ENCODE assay signal across 12 cellular contexts in genomic region chr10:121579656-121580055, GRCh38. TPM values are rescaled to one million over a fixed set of nuclear protein-coding genes. Genes with fewer than 3 reads are reported as not detected.
DNase-seq lines count a peak whose midpoint lies in the region; ATAC-seq, FAIRE-seq and TF ChIP-seq lines count a peak whose summit lies in the region.
"Had no signal": no experiment of that assay in that cellular context is flagged by ENCODE, and none has a peak within 500 bp of the region (broad histone marks: within the 10 kb centered on the region; RNA-seq: fewer than 3 reads in every experiment).

No MANE protein-coding gene starts in this region.

- POLR2A ChIA-PET in H1 (lab: Charles Lee; ENCODE audit: partially characterized antibody), result interaction anchor here (1.1 to 4.9 kb wide), 8 partner anchors 8 to 89 kb away, joined by 3 to 42 read pairs (median 5); partner anchors contain the start of gene FGFR2

- H3K79me1 ChIP-seq in H1 (ENCODE audit: low read depth, low read length), result peaks cover 24% of the 10 kb centered on the region

- H2BK120ac ChIP-seq in H1 (replicated peaks; ENCODE audit: low read depth, low read length), result peak overlapping the region; percentile 35

- no peak for TF ChIP-seq CTCF in H1 (IDR thresholded peaks at IDR 0.05; ENCODE audit: control extremely low read depth in 1 of 3, insufficient read depth in 1 of 3, low read depth in 1 of 3, low read length in 3 of 3)
- no peak for TF ChIP-seq CTCF in left lung (IDR thresholded peaks at IDR 0.05)

- peak overlapping the region; percentile 58 for H3K4ac ChIP-seq in H1 (replicated peaks; ENCODE audit: insufficient read length, low read depth, low read length)

- H3K9ac ChIP-seq in H1 (replicated peaks in 1 of 4; ENCODE audit: extremely low read depth in 1 of 4, low read depth in 3 of 4, low read length in 3 of 4), result peak overlapping the region in 1 of 4 experiments; percentile 26; a peak in 1 of 7 replicates
- H3K9ac ChIP-seq: BLaER1 treated with 17β-estradiol and CSF1 and Interleukin-3, amounts not matched to agents 10 nM and 100 nM had no signal

- H3K27me3 Mint-ChIP-seq in T-helper 2 cell treated with Interferon-gamma antibody and Interleukin-4, amounts not matched to agents 5 μg/mL and 100 μg/mL, for 36 hours (ENCODE audit: low read depth), result no peaks in the 10 kb centered on the region

- no peak overlapping the region for H2BK15ac ChIP-seq in H1 (ENCODE audit: low read length)

- TF ChIP-seq RAD21 in H1 (IDR thresholded peaks at IDR 0.05 in 1 of 2, conservative IDR thresholded peaks at IDR 0.05 in 1 of 2; ENCODE audit: low read depth in 2 of 2, low read length in 2 of 2), result no peak

- peak overlapping the region; percentile 73 for H3K18ac ChIP-seq in H1 (ENCODE audit: extremely low read depth, low read length)

- H2AK5ac ChIP-seq in H1 (ENCODE audit: low read depth, low read length), result peak overlapping the region; percentile 70; the same call in 1 of the 2 replicates

- peaks cover 37 to 49% of the 10 kb centered on the region in 2 experiments for H4K20me1 ChIP-seq in H1 (replicated peaks in 1 of 2; ENCODE audit: control insufficient read depth in 1 of 2, insufficient read depth in 2 of 2, low read length in 2 of 2)
- H4K20me1 ChIP-seq: BLaER1 treated with 17β-estradiol and CSF1 and Interleukin-3, amounts not matched to agents 10 nM and 100 nM had no signal

- FAIRE-seq in H1 (lab: Jason Lieb, UNC), result no peak
- FAIRE-seq: HTR-8/SVneo had no signal

- peak overlapping the region; percentile 67 for H4K91ac ChIP-seq in H1 (replicated peaks; ENCODE audit: insufficient read length, low read length)

- H3K4me3 ChIP-seq in H1 (ENCODE audit: extremely low read depth in 1 of 4, insufficient read depth in 2 of 4, low read depth in 3 of 4, low read length in 4 of 4) (peak overlapping the region in 1 of 4 experiments; percentile 39; a peak in 2 of 8 replicates), left lung (no peak overlapping the region)
- H3K4me3 ChIP-seq: BLaER1 treated with 17β-estradiol and CSF1 and Interleukin-3, amounts not matched to agents 10 nM and 100 nM; psoas muscle had no signal

- peak overlapping the region; percentile 99 for H2BK12ac ChIP-seq in H1 (ENCODE audit: low read depth, low read length)

- 40% methylated on average over 8 of the region's 8 CpGs; no CpG with 5 or more reads in 1 of the 2 experiments for WGBS in H1 (ENCODE audit: extremely low coverage in 1 of 2, insufficient coverage in 1 of 2, insufficient read length in 1 of 2, insufficient replicate concordance in 2 of 2, low coverage in 1 of 2, low lambda C conversion rate in 2 of 2, missing lambda C conversion rate in 1 of 2), 2 experiments

- H3K9me3 ChIP-seq in H1 (ENCODE audit: insufficient read depth in 2 of 2, low read depth in 1 of 2, low read length in 1 of 2), result no peaks in the 10 kb centered on the region
- H3K9me3 ChIP-seq in left lung, result no peaks in the 10 kb centered on the region
- H3K9me3 ChIP-seq: BLaER1 treated with 17β-estradiol and CSF1 and Interleukin-3, amounts not matched to agents 10 nM and 100 nM; psoas muscle had no signal

- peak overlapping the region; percentile 60; the same call in 1 of the 2 replicates for H3K27ac ChIP-seq in H1 (ENCODE audit: low read depth, low read length)
- no peak overlapping the region for H3K27ac ChIP-seq in left lung
- H3K27ac ChIP-seq in temporal lobe (ENCODE audit: low read depth, low read length), result peak overlapping the region; percentile 25
- H3K27ac ChIP-seq: BLaER1 treated with 17β-estradiol and CSF1 and Interleukin-3, amounts not matched to agents 10 nM and 100 nM; psoas muscle had no signal

- 0 out of 2 replicates have a peak overlapping the region, but pooled peaks have one; percentile 43 for H2BK20ac ChIP-seq in H1 (ENCODE audit: low read length)

- H3K27me3 ChIP-seq in H1 (replicated peaks in 1 of 4; ENCODE audit: control insufficient read depth in 3 of 4, extremely low read depth in 1 of 4, insufficient read depth in 3 of 4, low read length in 3 of 4) (no peaks in the 10 kb centered on the region), left lung (no peaks in the 10 kb centered on the region)
- H3K27me3 ChIP-seq: BLaER1 treated with 17β-estradiol and CSF1 and Interleukin-3, amounts not matched to agents 10 nM and 100 nM had no signal

- H3K4me1 ChIP-seq in H1 (replicated peaks in 1 of 4; ENCODE audit: control insufficient read depth in 3 of 4, insufficient read depth in 4 of 4, low read length in 3 of 4) (peaks cover 36 to 57% (median 45%) of the 10 kb centered on the region in 4 experiments), left lung (peaks cover 0 to 6% of the 10 kb centered on the region in 2 donors)
- H3K4me1 ChIP-seq: psoas muscle had no signal

- no peak for TF ChIP-seq EP300 in H1 (IDR thresholded peaks at IDR 0.05; ENCODE audit: borderline replicate concordance in 1 of 2, low read depth in 2 of 2, low read length in 2 of 2)

- no peak overlapping the region for H3K27ac Mint-ChIP-seq in T-helper 2 cell treated with Interferon-gamma antibody and Interleukin-4, amounts not matched to agents 5 μg/mL and 100 μg/mL, for 36 hours

- H3K36me3 ChIP-seq in H1 (ENCODE audit: control insufficient read depth in 2 of 4, insufficient read depth in 4 of 4, low read length in 3 of 4) (peaks cover 0 to 41% (median 0%) of the 10 kb centered on the region in 4 experiments; a peak in 3 of 8 replicates), left lung (no peaks in the 10 kb centered on the region)
- H3K36me3 ChIP-seq: BLaER1 treated with 17β-estradiol and CSF1 and Interleukin-3, amounts not matched to agents 10 nM and 100 nM had no signal

- H3K9me3 Mint-ChIP-seq in T-helper 2 cell treated with Interferon-gamma antibody and Interleukin-4, amounts not matched to agents 5 μg/mL and 100 μg/mL, for 36 hours, result no peaks in the 10 kb centered on the region

- intact Hi-C loops in left lung (cut with DNase I), result no loop called here

- no peaks in the 10 kb centered on the region for H3K36me3 Mint-ChIP-seq in T-helper 2 cell treated with Interferon-gamma antibody and Interleukin-4, amounts not matched to agents 5 μg/mL and 100 μg/mL, for 36 hours (ENCODE audit: low read depth)

- H3K23ac ChIP-seq in H1 (ENCODE audit: insufficient read length), result no peak overlapping the region

- ATAC-seq in left lung, result peak; percentile 78
- ATAC-seq: psoas muscle had no signal

- peak overlapping the region; percentile 83 to 84 for H3K4me2 ChIP-seq in H1 (ENCODE audit: insufficient read depth in 1 of 2, low read depth in 2 of 2, low read length in 2 of 2)

- DNase-seq in NAMALWA (ENCODE audit: low spot score), result peak; percentile 13
- no peak for DNase-seq in H1 (ENCODE audit: low read depth in 1 of 2, low spot score in 2 of 2)
- no peak for DNase-seq in left lung
- no peak for DNase-seq in stimulated activated naive CD4-positive, alpha-beta T cell (lab: John Stamatoyannopoulos, UW)
- DNase-seq in T-helper 2 cell treated with Interferon-gamma antibody and Interleukin-4, amounts not matched to agents 5 μg/mL and 100 μg/mL, for 36 hours (ENCODE audit: low spot score), result no peak
- DNase-seq in putamen (ENCODE audit: low spot score), result no peak
- DNase-seq in COLO829 (ENCODE audit: low spot score), result no peak
- DNase-seq: NCI-H1105, psoas muscle had no signal

- H3K14ac ChIP-seq in H1 (ENCODE audit: insufficient read length), result no peak overlapping the region

- peaks cover 6% of the 10 kb centered on the region; the same call in 1 of the 2 replicates for H3K23me2 ChIP-seq in H1 (ENCODE audit: low read depth, low read length)

- CTCF ChIA-PET in H1 (lab: Charles Lee; ENCODE audit: partially characterized antibody), result interaction anchor here (0.6 to 3.7 kb wide), 5 partner anchors 13 to 84 kb away, joined by 3 to 17 read pairs (median 3); no protein-coding TSS in a partner anchor

- peak overlapping the region; percentile 96 for H2BK5ac ChIP-seq in H1 (ENCODE audit: low read depth, low read length)

- H3K4me3 Mint-ChIP-seq in T-helper 2 cell treated with Interferon-gamma antibody and Interleukin-4, amounts not matched to agents 5 μg/mL and 100 μg/mL, for 36 hours, result no peak overlapping the region

- H4K8ac ChIP-seq in H1 (ENCODE audit: extremely low read depth, insufficient read depth, low read length), result no peak overlapping the region

- H3K79me2 ChIP-seq in H1 (ENCODE audit: control insufficient read depth in 1 of 2, insufficient read depth in 2 of 2, low read length in 2 of 2), result peaks cover 45 to 72% of the 10 kb centered on the region in 2 experiments

- no peak overlapping the region for H4K5ac ChIP-seq in H1 (ENCODE audit: insufficient read length, low read depth, low read length)

- no peak for TF ChIP-seq POLR2A in H1 (IDR thresholded peaks at IDR 0.05; ENCODE audit: control extremely low read depth in 1 of 2, low read depth in 2 of 2, low read length in 2 of 2)

- no peak overlapping the region for H3K56ac ChIP-seq in H1 (replicated peaks; ENCODE audit: insufficient read length, low read depth, low read length)

- no peaks in the 10 kb centered on the region for H3K4me1 Mint-ChIP-seq in T-helper 2 cell treated with Interferon-gamma antibody and Interleukin-4, amounts not matched to agents 5 μg/mL and 100 μg/mL, for 36 hours (ENCODE audit: low read depth)

- no peak overlapping the region for H2AFZ ChIP-seq in H1 (ENCODE audit: low read length)

TF ChIP-seq in H1, 55 proteins besides CTCF, POLR2A, EP300 and RAD21 (continues in another document):
- TF ChIP-seq MAX (IDR thresholded peaks at IDR 0.05) (no peak), SIX5 (IDR thresholded peaks at IDR 0.05; ENCODE audit: low read depth, low read length) (no peak), RBBP5 (IDR thresholded peaks at IDR 0.05; ENCODE audit: borderline replicate concordance, low read depth, low read length) (no peak), SP4 (IDR thresholded peaks at IDR 0.05; ENCODE audit: low read length) (no peak), NANOG (IDR thresholded peaks at IDR 0.05; ENCODE audit: insufficient read depth, low read depth, low read length, poor library complexity, severe bottlenecking) (no peak), POLR2AphosphoS5 (IDR thresholded peaks at IDR 0.05; ENCODE audit: low read depth, low read length) (no peak)

RNA-seq across cellular contexts. Expression of gene FGFR2, which starts 18.6 kb away (rescaled TPM):
- total RNA-seq in H1 (2021; fragmentation: NEBNext Ultra II Directional; extraction: Animal tissue kit (Norgen Biotek cat#: 25700)), result 81.2 and 81.6 TPM in 2 replicates
- polyA plus RNA-seq in H1 (2011; rRNA removed), result 50.2 and 50.3 TPM in 2 replicates
- 69.6 TPM for polyA plus RNA-seq in H1 (2011; cell fraction: cytosol; rRNA removed)
- polyA plus RNA-seq in H1 (2011; cell fraction: nucleus; rRNA removed), result 128 TPM
- polyA plus RNA-seq in H1 (2012, experiment 1 of 2), result 53.5 to 65.1 TPM (median 58.9 TPM) in 4 replicates
- 15.2 TPM for polyA plus RNA-seq in H1 (2012, experiment 2 of 2)
- 55.3 TPM for polyA plus RNA-seq in H1 (2013, experiment 1 of 2)
- 59.0 TPM for polyA plus RNA-seq in H1 (2013, experiment 2 of 2)
- polyA minus RNA-seq in H1 (2011; rRNA and poly(A)+ RNA removed), result 126 and 168 TPM in 2 replicates
- polyA minus RNA-seq in H1 (2011; cell fraction: cytosol; rRNA and poly(A)+ RNA removed), result 103 TPM
- 190 TPM for polyA minus RNA-seq in H1 (2011; cell fraction: nucleus; rRNA and poly(A)+ RNA removed)
- total RNA-seq in left lung, result 10 to 100 TPM; 48.0 to 71.3 TPM
- 46.7 TPM for total RNA-seq in temporal lobe

Comparison
In these comparisons a context has a peak if more than half of its experiments do, and no peak if none do; other contexts are left out.
1. H3K27ac ChIP-seq: peak in H1 (single experiment) and temporal lobe (single experiment); none in left lung (0 of 2).